Comparison of ENCODE assay signal across 30 cellular contexts in the genomic region with DNA sequence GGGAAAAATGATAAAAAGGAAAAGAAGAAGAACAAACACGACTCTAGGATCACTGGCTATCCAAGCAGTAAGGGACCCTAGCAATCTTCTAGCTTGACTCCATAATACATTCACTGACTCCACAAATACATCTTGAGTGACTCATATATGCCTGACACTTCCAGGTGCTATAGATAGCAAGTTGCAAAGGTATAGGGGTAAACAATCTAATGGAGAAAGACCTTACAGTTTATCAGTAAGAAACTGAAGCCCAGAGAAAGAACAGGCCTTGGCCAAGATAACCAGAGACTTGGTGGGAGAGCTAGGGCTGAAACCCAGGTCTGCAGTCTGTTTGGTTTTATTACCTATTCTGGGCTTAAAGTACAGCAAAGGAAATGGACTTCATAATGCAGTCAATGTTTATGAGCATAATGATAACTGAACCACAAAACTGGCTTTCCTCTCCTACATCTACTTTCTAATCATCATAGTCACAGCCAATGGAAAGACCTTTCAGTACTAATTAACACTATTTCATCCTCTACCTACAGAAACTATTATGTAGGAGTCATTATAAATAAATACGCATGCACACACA. TPM values are rescaled to one million over a fixed set of nuclear protein-coding genes. Genes with fewer than 3 reads are reported as not detected.
DNase-seq lines count a peak whose midpoint lies in the region; ATAC-seq, FAIRE-seq and TF ChIP-seq lines count a peak whose summit lies in the region.
"Had no signal": no experiment of that assay in that cellular context is flagged by ENCODE, and none has a peak within 500 bp of the region (broad histone marks: within the 10 kb centered on the region; RNA-seq: fewer than 3 reads in every experiment).

No MANE protein-coding gene starts in this region.

- TF ChIP-seq POLR2A in K562 (conservative IDR thresholded peaks at IDR 0.05): no peak

- H3K4me2 ChIP-seq in PC-3 (ENCODE audit: low read length) (no peak overlapping the region), K562 (ENCODE audit: insufficient read depth, low read length) (no peak overlapping the region), keratinocyte (ENCODE audit: control insufficient read depth, extremely low read depth, insufficient read depth, low read depth, low read length) (no peak overlapping the region)
- H3K4me2 ChIP-seq: A549 had no signal

- no peaks in the 10 kb centered on the region for H3K9me3 Mint-ChIP-seq in T-helper 2 cell treated with Interferon-gamma antibody and Interleukin-4, amounts not matched to agents 5 μg/mL and 100 μg/mL, for 36 hours

- TF ChIP-seq RAD21 in K562 (CRISPR knock-in tag; conservative IDR thresholded peaks at IDR 0.05 in 1 of 2, IDR thresholded peaks at IDR 0.05 in 1 of 2): no peak

- H3K36me3 Mint-ChIP-seq in T-helper 2 cell treated with Interferon-gamma antibody and Interleukin-4, amounts not matched to agents 5 μg/mL and 100 μg/mL, for 36 hours (ENCODE audit: low read depth): no peaks in the 10 kb centered on the region
- H3K36me3 Mint-ChIP-seq: CD4-positive, alpha-beta memory T cell had no signal

- no peaks in the 10 kb centered on the region for H3K36me3 ChIP-seq in PC-3 (ENCODE audit: low read depth, low read length)
- H3K36me3 ChIP-seq in K562 (ENCODE audit: control insufficient read depth, insufficient read depth, low read length): no peaks in the 10 kb centered on the region
- no peaks in the 10 kb centered on the region for H3K36me3 ChIP-seq in keratinocyte (ENCODE audit: control insufficient read depth in 2 of 2, extremely low read depth in 1 of 2, insufficient read depth in 2 of 2, low read length in 2 of 2)
- H3K36me3 ChIP-seq: MG63 had no signal

- no peaks in the 10 kb centered on the region for H3K4me1 Mint-ChIP-seq in T-helper 2 cell treated with Interferon-gamma antibody and Interleukin-4, amounts not matched to agents 5 μg/mL and 100 μg/mL, for 36 hours (ENCODE audit: low read depth)
- H3K4me1 Mint-ChIP-seq: CD4-positive, alpha-beta memory T cell had no signal

- H3K79me2 ChIP-seq in PC-3 (ENCODE audit: low read length) (no peaks in the 10 kb centered on the region), K562 (ENCODE audit: control insufficient read depth, insufficient read depth, low read length) (no peaks in the 10 kb centered on the region), keratinocyte (ENCODE audit: control insufficient read depth, insufficient read depth, low read length) (no peaks in the 10 kb centered on the region)

- CTCF ChIA-PET in PC-3 (lab: Charles Lee): no interaction called here
- CTCF ChIA-PET in K562 (lab: Yijun Ruan, JAX; ENCODE audit: low intra/inter-chr PET ratio): no interaction called here

- ATAC-seq in PC-3 (no peak), K562 (no peak), HG03520 (IDR thresholded peaks at IDR 0.05; ENCODE audit: unreplicated experiment) (no peak)
- ATAC-seq: A549, HepG2 had no signal

- no peak overlapping the region for H3K27ac Mint-ChIP-seq in T-helper 2 cell treated with Interferon-gamma antibody and Interleukin-4, amounts not matched to agents 5 μg/mL and 100 μg/mL, for 36 hours
- H3K27ac Mint-ChIP-seq: CD4-positive, alpha-beta memory T cell had no signal

- H3F3A ChIP-seq in PC-3 (ENCODE audit: low read length, unreplicated experiment): no peaks in the 10 kb centered on the region

- no peak for TF ChIP-seq EP300 in K562 (IDR thresholded peaks at IDR 0.05; ENCODE audit: low read length)

- H3K4me3 Mint-ChIP-seq in T-helper 2 cell treated with Interferon-gamma antibody and Interleukin-4, amounts not matched to agents 5 μg/mL and 100 μg/mL, for 36 hours: no peak overlapping the region
- H3K4me3 Mint-ChIP-seq: CD4-positive, alpha-beta memory T cell had no signal

- POLR2A ChIA-PET in PC-3 (lab: Charles Lee; ENCODE audit: unreplicated experiment): interaction anchor here (0.6 kb wide), 1 partner anchor 74 kb away, joined by 6 read pairs; no protein-coding TSS in a partner anchor
- POLR2A ChIA-PET in K562 (lab: Yijun Ruan, JAX): no interaction called here

- intact Hi-C loops in PC-3 (cut with micrococcal nuclease): no loop called here
- intact Hi-C loops in K562 (cut with micrococcal nuclease): no loop called here

- H2AFZ ChIP-seq in PC-3 (ENCODE audit: low read length) (no peak overlapping the region), K562 (ENCODE audit: low read depth, low read length) (no peak overlapping the region), keratinocyte (ENCODE audit: control insufficient read depth, low read length) (no peak overlapping the region)

- peaks cover 16% of the 10 kb centered on the region for H3K27me3 Mint-ChIP-seq in T-helper 2 cell treated with Interferon-gamma antibody and Interleukin-4, amounts not matched to agents 5 μg/mL and 100 μg/mL, for 36 hours (ENCODE audit: low read depth)

- DNase-seq in PC-3 (peak; percentile 7), K562 (ENCODE audit: extremely low read depth in 1 of 4, low spot score in 3 of 4) (peak in 2 of 4 experiments; percentile 4 to 9), keratinocyte (ENCODE audit: low read depth, low spot score) (no peak), NCI-H128 (lab: John Stamatoyannopoulos, UW; ENCODE audit: unreplicated experiment) (no peak), retina (no peak)
- no peak for DNase-seq in T-helper 2 cell treated with Interferon-gamma antibody and Interleukin-4, amounts not matched to agents 5 μg/mL and 100 μg/mL, for 36 hours (ENCODE audit: low spot score)
- DNase-seq: AML-193; C1 segment of cervical spinal cord; CD4-positive, alpha-beta memory T cell; COR-L47; DMS53; Kasumi-1; MG63; NCI-H1436; NCI-H187; NCI-H2081 treated with DMSO at 0.1 percent for 48 hours; NCI-H2171; NCI-H226; NCI-H510A; OCI-M1; SHP77 had no signal

- H3K9ac ChIP-seq in PC-3 (ENCODE audit: low read length) (no peak overlapping the region), K562 (ENCODE audit: insufficient read depth in 1 of 2, low read depth in 2 of 2, low read length in 2 of 2) (no peak overlapping the region), keratinocyte (ENCODE audit: control insufficient read depth, extremely low read depth, insufficient read depth, low read length) (no peak overlapping the region)

- H4K20me1 ChIP-seq in PC-3 (ENCODE audit: low read length) (no peaks in the 10 kb centered on the region), K562 (replicated peaks; ENCODE audit: control insufficient read depth, insufficient read depth, low read length) (no peaks in the 10 kb centered on the region), keratinocyte (ENCODE audit: control insufficient read depth, extremely low read depth, insufficient read depth, low read length) (no peaks in the 10 kb centered on the region)

- H3K27me3 ChIP-seq in PC-3 (ENCODE audit: low read length) (no peaks in the 10 kb centered on the region), K562 (ENCODE audit: control insufficient read depth in 2 of 2, insufficient read depth in 2 of 2, low read length in 2 of 2) (no peaks in the 10 kb centered on the region), keratinocyte (ENCODE audit: control insufficient read depth, extremely low read depth, insufficient read depth, low read length) (no peaks in the 10 kb centered on the region)

- no peak for TF ChIP-seq CTCF in PC-3 (conservative IDR thresholded peaks at IDR 0.05; ENCODE audit: low read depth, low read length)
- no peak for TF ChIP-seq CTCF in K562 (IDR thresholded peaks at IDR 0.05 in 2 of 3, conservative IDR thresholded peaks at IDR 0.05 in 1 of 3; ENCODE audit: insufficient read depth in 2 of 3, low read depth in 1 of 3, low read length in 3 of 3)
- TF ChIP-seq CTCF in keratinocyte (optimal IDR thresholded peaks at IDR 0.05 in 1 of 3, IDR thresholded peaks at IDR 0.05 in 1 of 3, conservative IDR thresholded peaks at IDR 0.05 in 1 of 3; ENCODE audit: extremely low read depth in 1 of 3, insufficient read depth in 2 of 3, low read length in 3 of 3): no peak

- H3K9me3 ChIP-seq in PC-3 (ENCODE audit: low read length): no peaks in the 10 kb centered on the region
- H3K9me3 ChIP-seq in K562 (replicated peaks; ENCODE audit: control insufficient read depth, insufficient read depth, low read depth, low read length): no peaks in the 10 kb centered on the region
- no peaks in the 10 kb centered on the region for H3K9me3 ChIP-seq in keratinocyte (ENCODE audit: control insufficient read depth, low read depth, low read length)
- H3K9me3 ChIP-seq: A549, MG63 had no signal

- dilution Hi-C loops in keratinocyte (cut with MboI; ENCODE audit: extremely low pct_ligation_motif_present, low sequenced_read_pairs): no loop called here

- no peak overlapping the region for H3K27ac ChIP-seq in PC-3 (ENCODE audit: low read length)
- no peak overlapping the region for H3K27ac ChIP-seq in K562 (ENCODE audit: extremely low read depth, low read depth, low read length)
- no peak overlapping the region for H3K27ac ChIP-seq in keratinocyte (ENCODE audit: control insufficient read depth, insufficient read depth, low read length)
- H3K27ac ChIP-seq: A549 had no signal

- in situ Hi-C loops in K562 (cut with MboI): no loop called here

- H3K9me1 ChIP-seq in K562 (ENCODE audit: control insufficient read depth, insufficient read depth, low read length) (no peaks in the 10 kb centered on the region), keratinocyte (ENCODE audit: control insufficient read depth, extremely low read depth, insufficient read depth, low read length) (no peaks in the 10 kb centered on the region)

- peaks cover 19% of the 10 kb centered on the region for H3K4me1 ChIP-seq in PC-3 (ENCODE audit: insufficient read depth, low read length)
- no peaks in the 10 kb centered on the region for H3K4me1 ChIP-seq in K562 (replicated peaks in 1 of 2; ENCODE audit: control insufficient read depth in 2 of 2, insufficient read depth in 2 of 2, low read length in 2 of 2)
- H3K4me1 ChIP-seq in keratinocyte (ENCODE audit: control insufficient read depth, extremely low read depth, insufficient read depth, low read length): peaks cover 13% of the 10 kb centered on the region
- H3K4me1 ChIP-seq: A549 had no signal

- WGBS in K562 (ENCODE audit: insufficient coverage, low coverage, missing lambda C conversion rate): 0% methylated on average over 2 of the region's 2 CpGs

- H3K4me3 ChIP-seq in PC-3 (ENCODE audit: low read length) (no peak overlapping the region), K562 (no peak overlapping the region), keratinocyte (ENCODE audit: control insufficient read depth in 2 of 3, extremely low read depth in 1 of 3, insufficient read depth in 2 of 3, low read depth in 1 of 3, low read length in 3 of 3) (no peak overlapping the region)
- H3K4me3 ChIP-seq: A549, MG63 had no signal

- FAIRE-seq in K562 (lab: Jason Lieb, UNC) (no peak), keratinocyte (lab: Jason Lieb, UNC) (peak; percentile 59)
- FAIRE-seq: A549, GM18507, HepG2 had no signal

- BruUV-seq in PC-3 (replicated peaks; lab: Mats Ljungman, UMichigan) (no TSS peak), K562 (replicated peaks; lab: Mats Ljungman, UMichigan) (no TSS peak)

- no peaks in the 10 kb centered on the region for H3K9me2 ChIP-seq in PC-3 (replicated peaks; ENCODE audit: low read length)

RNA-seq across cellular contexts. Expression of gene SLC5A1, which starts 19.7 kb away (rescaled TPM):
- total RNA-seq in PC-3 (2014; rRNA removed): 0.12 TPM in 1 of 2 replicates, not detected in the other
- not detected in 2 replicates for total RNA-seq in K562 (2011; cell fraction: chromatin; rRNA removed; ENCODE audit: low replicate concordance)
- not detected in 2 replicates for total RNA-seq in K562 (2011; cell fraction: nucleolus; rRNA removed)
- total RNA-seq in K562 (2011; cell fraction: nucleoplasm; rRNA removed): 0.15 TPM in 1 of 2 replicates, not detected in the other
- not detected in 2 replicates for total RNA-seq in K562 (2014; rRNA removed)
- total RNA-seq in K562 (2014; rRNA removed; fragmentation: Illumina TruSeq; extraction: Trizol): not detected in 2 replicates
- total RNA-seq in K562 (2015; rRNA removed; fragmentation: Illumina TruSeq; extraction: Trizol): not detected in 2 replicates
- not detected in 2 replicates for total RNA-seq in K562 (2021)
- not detected in 2 replicates for polyA plus RNA-seq in K562 (2011; rRNA removed)
- polyA plus RNA-seq in K562 (2011; cell fraction: cytosol; rRNA removed): not detected in 2 replicates
- not detected in 2 replicates for polyA plus RNA-seq in K562 (2011; cell fraction: nucleus; rRNA removed)
- polyA plus RNA-seq in K562 (2012): not detected in 2 replicates
- not detected in 2 replicates for polyA plus RNA-seq in K562 (2014; fragmentation: Illumina TruSeq; extraction: Trizol)
- polyA plus RNA-seq in K562 (2014; fragmentation: Nextera tagmentation; extraction: Ambion mirVana): not detected
- not detected in 2 replicates for polyA plus RNA-seq in K562 (2014; rRNA removed)
- polyA minus RNA-seq in K562 (2011; rRNA and poly(A)+ RNA removed): not detected in 2 replicates
- not detected in 2 replicates for polyA minus RNA-seq in K562 (2011; cell fraction: cytosol; rRNA and poly(A)+ RNA removed)
- not detected in 2 replicates for polyA minus RNA-seq in K562 (2011; cell fraction: nucleus; rRNA and poly(A)+ RNA removed)
- polyA plus RNA-seq in keratinocyte: 1.8 to 3.0 TPM (median 2.0 TPM) in 3 replicates
- polyA plus RNA-seq in keratinocyte (2011; ENCODE audit: low read depth): 13.8 TPM
- 0.55 and 1.7 TPM in 2 replicates for polyA plus RNA-seq in keratinocyte (2011; cell fraction: cytosol; rRNA removed)
- 3.7 and 6.7 TPM in 2 replicates for polyA plus RNA-seq in keratinocyte (2011; cell fraction: nucleus; rRNA removed)
- polyA plus RNA-seq in keratinocyte (2012; ENCODE audit: low replicate concordance): 1.3 and 35.0 TPM in 2 replicates
- 3.2 to 13.7 TPM (median 9.8 TPM) in 3 replicates for polyA minus RNA-seq in keratinocyte
- polyA minus RNA-seq in keratinocyte (2011; cell fraction: cytosol; rRNA and poly(A)+ RNA removed): 3.6 TPM
- 3.5 and 9.0 TPM in 2 replicates for polyA minus RNA-seq in keratinocyte (2011; cell fraction: nucleus; rRNA and poly(A)+ RNA removed)
- total RNA-seq: CD4-positive, alpha-beta memory T cell; Daoy; G401; H4; HepG2; HT1080; RPMI7951 had no signal
- polyA plus RNA-seq: CD4-positive, alpha-beta memory T cell; HepG2 had no signal
